In the genomic region with DNA sequence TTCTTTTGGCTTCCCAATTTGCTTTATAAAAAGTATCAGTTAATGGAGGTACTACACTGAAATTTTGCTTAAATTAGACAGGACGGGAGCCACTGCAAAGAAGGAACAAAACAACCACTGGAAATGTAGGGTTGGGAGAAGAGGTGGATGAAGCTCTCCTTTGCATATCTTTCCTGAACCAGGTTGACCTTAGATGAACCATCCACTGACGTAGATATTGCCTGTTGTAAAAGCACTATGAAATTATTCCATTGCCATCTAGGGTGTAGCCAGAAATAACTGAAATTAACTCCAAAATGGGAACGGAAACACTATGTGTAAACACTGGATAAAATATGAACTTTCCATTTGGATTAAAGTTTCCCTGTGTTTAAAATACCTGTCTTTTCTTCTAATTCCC, we compare ENCODE assay signal across 11 cellular contexts. TPM values are rescaled to one million over a fixed set of nuclear protein-coding genes. Genes with fewer than 3 reads are reported as not detected.
DNase-seq lines count a peak whose midpoint lies in the region; ATAC-seq and TF ChIP-seq lines count a peak whose summit lies in the region.
"Had no signal": no experiment of that assay in that cellular context is flagged by ENCODE, and none has a peak within 500 bp of the region (broad histone marks: within the 10 kb centered on the region; RNA-seq: fewer than 3 reads in every experiment).

No MANE protein-coding gene starts in this region.

- H3K9ac ChIP-seq in skeletal muscle satellite cell (ENCODE audit: low read depth, low read length): no peak overlapping the region

- H3K27ac ChIP-seq in right atrium auricular region: no peak overlapping the region

- H3K27me3 ChIP-seq in skeletal muscle satellite cell (ENCODE audit: control insufficient read depth, insufficient read depth, low read length): no peaks in the 10 kb centered on the region
- no peaks in the 10 kb centered on the region for H3K27me3 ChIP-seq in right atrium auricular region
- H3K27me3 ChIP-seq: esophagus squamous epithelium had no signal

- TF ChIP-seq CTCF in endothelial cell (IDR thresholded peaks at IDR 0.05; ENCODE audit: unreplicated experiment) (no peak), right atrium auricular region (IDR thresholded peaks at IDR 0.05) (no peak)

- peaks cover 18% of the 10 kb centered on the region for H3K36me3 Mint-ChIP-seq in activated T-cell treated with anti-CD3 and anti-CD28 coated beads, Interleukin-2, amount 50 U/mL, for 24 hours (ENCODE audit: low read depth)
- peaks cover 4% of the 10 kb centered on the region for H3K36me3 Mint-ChIP-seq in T-cell
- no peaks in the 10 kb centered on the region for H3K36me3 Mint-ChIP-seq in endothelial cell (ENCODE audit: low read depth, unreplicated experiment)

- H3K4me2 ChIP-seq in skeletal muscle satellite cell (ENCODE audit: low read length): peak overlapping the region; percentile 97

- peaks cover 29% of the 10 kb centered on the region for H3K4me1 ChIP-seq in skeletal muscle satellite cell (ENCODE audit: control insufficient read depth, insufficient read depth, low read length)
- peaks cover 0 to 14% of the 10 kb centered on the region in 2 donors for H3K4me1 ChIP-seq in right atrium auricular region

- peaks cover 37% of the 10 kb centered on the region for H3K4me1 Mint-ChIP-seq in activated T-cell treated with anti-CD3 and anti-CD28 coated beads, Interleukin-2, amount 50 U/mL, for 24 hours (ENCODE audit: low read depth)
- H3K4me1 Mint-ChIP-seq in T-cell: peaks cover 34 to 36% (median 35%) of the 10 kb centered on the region in 3 donors
- H3K4me1 Mint-ChIP-seq in endothelial cell (ENCODE audit: unreplicated experiment): peaks cover 8% of the 10 kb centered on the region

- peak overlapping the region; percentile 94 for H3K27ac Mint-ChIP-seq in activated T-cell treated with anti-CD3 and anti-CD28 coated beads, Interleukin-2, amount 50 U/mL, for 24 hours
- H3K27ac Mint-ChIP-seq in T-cell: peak overlapping the region; percentile 80 to 93
- H3K27ac Mint-ChIP-seq in endothelial cell (ENCODE audit: unreplicated experiment): no peak overlapping the region

- POLR2A ChIA-PET in T-cell (lab: Charles Lee): no interaction called here

- H3K27me3 Mint-ChIP-seq in activated T-cell treated with anti-CD3 and anti-CD28 coated beads, Interleukin-2, amount 50 U/mL, for 24 hours: no peaks in the 10 kb centered on the region
- H3K27me3 Mint-ChIP-seq in T-cell (no peaks in the 10 kb centered on the region), endothelial cell (ENCODE audit: unreplicated experiment) (no peaks in the 10 kb centered on the region)

- H3K9me3 ChIP-seq in skeletal muscle satellite cell (replicated peaks; ENCODE audit: low read length) (no peaks in the 10 kb centered on the region), right atrium auricular region (no peaks in the 10 kb centered on the region)
- H3K9me3 ChIP-seq: esophagus squamous epithelium had no signal

- CTCF ChIA-PET in T-cell (lab: Charles Lee): interaction anchor here in 1 of 2 donors (0.6 kb wide), 1 partner anchor 916 kb away, joined by 4 read pairs; no protein-coding TSS in a partner anchor

- H3K4me3 ChIP-seq in skeletal muscle satellite cell (ENCODE audit: low read length) (no peak overlapping the region), right atrium auricular region (no peak overlapping the region)

- ATAC-seq in T-cell (replicated peaks in 1 of 4): no peak
- ATAC-seq in GM18502 (IDR thresholded peaks at IDR 0.05; ENCODE audit: poor library complexity, unreplicated experiment): no peak

- H3K4me3 Mint-ChIP-seq in activated T-cell treated with anti-CD3 and anti-CD28 coated beads, Interleukin-2, amount 50 U/mL, for 24 hours: peak overlapping the region; percentile 89
- peak overlapping the region; percentile 89 to 93 (median 91) for H3K4me3 Mint-ChIP-seq in T-cell
- peak overlapping the region; percentile 91 for H3K4me3 Mint-ChIP-seq in endothelial cell (ENCODE audit: unreplicated experiment)

- H3K36me3 ChIP-seq in skeletal muscle satellite cell (ENCODE audit: insufficient read depth, low read length): no peaks in the 10 kb centered on the region
- no peaks in the 10 kb centered on the region for H3K36me3 ChIP-seq in right atrium auricular region
- H3K36me3 ChIP-seq: esophagus squamous epithelium had no signal

- DNase-seq in activated T-cell treated with anti-CD3 and anti-CD28 coated beads, Interleukin-2, amount 50 U/mL, for 24 hours: no peak
- DNase-seq in activated T-cell treated with anti-CD3 and anti-CD28 coated beads for 4 hours (no peak), T-cell (no peak), endothelial cell (ENCODE audit: low spot score) (no peak), right atrium auricular region (ENCODE audit: low spot score) (no peak)
- no peak for DNase-seq in stimulated activated CD4-positive, alpha-beta T cell treated with anti-CD3 and anti-CD28 coated beads, Interleukin-12 subunit alpha, Interleukin-12 subunit beta, amount 100 ng/mL, for 4 hours
- DNase-seq: activated CD4-positive, alpha-beta T cell treated with anti-CD3 and anti-CD28 coated beads for 1 hour; esophagus squamous epithelium; stimulated activated CD4-positive, alpha-beta T cell treated with anti-CD3 and anti-CD28 coated beads, Interleukin-2, amount 100 ng/mL, for 48 hours had no signal

- H3K9me3 Mint-ChIP-seq in activated T-cell treated with anti-CD3 and anti-CD28 coated beads, Interleukin-2, amount 50 U/mL, for 24 hours: no peaks in the 10 kb centered on the region
- no peaks in the 10 kb centered on the region for H3K9me3 Mint-ChIP-seq in T-cell
- no peaks in the 10 kb centered on the region for H3K9me3 Mint-ChIP-seq in endothelial cell (ENCODE audit: unreplicated experiment)

RNA-seq across cellular contexts. Expression of gene ABL2, which starts 1.2 kb away (rescaled TPM):
- total RNA-seq in T-cell: 10 to 100 TPM; 14.9 to 20.0 (median 15.9) TPM
- total RNA-seq in endothelial cell (ENCODE audit: unreplicated experiment): 160 TPM
- 60.1 and 73.8 TPM in 2 replicates for total RNA-seq in skeletal muscle satellite cell (2012; rRNA removed)
- 10 to 100 TPM in 1 of 2 donors, 1 to 10 TPM in 1; 6.3 to 12.1 TPM for total RNA-seq in right atrium auricular region
